ENCODE assay signal across 20 cellular contexts in the genomic region with DNA sequence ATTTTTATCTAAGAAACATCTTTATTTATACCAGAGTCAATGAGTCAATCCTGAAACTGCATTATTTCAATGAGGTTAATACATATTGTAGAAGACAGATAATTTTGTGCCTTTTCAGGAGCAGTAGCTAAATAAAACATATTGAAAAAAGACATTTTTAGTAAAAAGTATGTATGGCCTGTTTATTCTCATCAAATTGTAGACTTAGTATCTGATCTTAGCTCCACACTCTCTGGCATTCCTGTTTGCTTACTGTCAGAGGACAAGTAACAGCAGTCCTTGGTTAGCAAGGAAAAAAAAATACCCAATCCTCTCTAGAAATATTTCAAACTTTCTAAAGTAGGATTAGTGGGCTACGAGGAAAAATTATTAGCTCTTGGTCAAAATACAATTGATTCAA. TPM values are rescaled to one million over a fixed set of nuclear protein-coding genes. Genes with fewer than 3 reads are reported as not detected.
"Had no signal": no experiment of that assay in that cellular context is flagged by ENCODE, and none has a peak within 500 bp of the region (broad histone marks: within the 10 kb centered on the region; RNA-seq: fewer than 3 reads in every experiment).

No MANE protein-coding gene starts in this region.

- H3K9me3 ChIP-seq: esophagus muscularis mucosa, neutrophil, spleen, testis had no signal

- H3K27me3 ChIP-seq: esophagus muscularis mucosa, hepatocyte, neutrophil, spleen, testis had no signal

- H3K4me1 ChIP-seq: esophagus muscularis mucosa, parathyroid adenoma, testis had no signal

- H3K9ac ChIP-seq: parathyroid adenoma had no signal

- H3K27ac ChIP-seq: esophagus muscularis mucosa, hepatocyte, neutrophil, parathyroid adenoma, spleen, testis had no signal

- H3K4me2 ChIP-seq: hepatocyte had no signal

- H3K4me3 ChIP-seq: esophagus muscularis mucosa, hepatocyte, spleen, testis had no signal

- H3K36me3 ChIP-seq: esophagus muscularis mucosa, neutrophil, spleen had no signal

- ATAC-seq: activated CD8-positive, alpha-beta T cell treated with anti-CD3 and anti-CD28 coated beads for 36 hours; naive thymus-derived CD8-positive, alpha-beta T cell; sciatic nerve; stimulated activated memory B cell treated with anti-CD40 and anti-IgM and Interleukin-4, amounts not matched to agents 10 μg/mL and 1 μg/mL and 100 μg/mL, for 72 hours had no signal

- DNase-seq: activated CD4-positive, alpha-beta T cell treated with anti-CD3 and anti-CD28 coated beads, Interleukin-2, amount 10 ng/mL, durations not matched to agents 24 days and 14 days; activated CD8-positive, alpha-beta T cell treated with anti-CD3 and anti-CD28 coated beads for 36 hours; activated naive CD4-positive, alpha-beta T cell treated with Interleukin-2 at 50 U/mL for 16 hours; activated naive CD8-positive, alpha-beta T cell treated with anti-CD3 and anti-CD28 coated beads, Interleukin-2, amount 10 ng/mL, durations not matched to agents 7 days and 5 days; activated T-cell treated with anti-CD3 and anti-CD28 coated beads, Interleukin-2, amount 50 U/mL, for 1 hour; aorta; effector CD8-positive, alpha-beta T cell; naive thymus-derived CD8-positive, alpha-beta T cell; spleen; stimulated activated CD4-positive, alpha-beta T cell treated with anti-CD3 and anti-CD28 coated beads, Interleukin-4, amount 100 ng/mL, for 4 hours; T1000; testis had no signal

- H3K79me2 ChIP-seq: hepatocyte, parathyroid adenoma had no signal

- H2AFZ ChIP-seq: hepatocyte, parathyroid adenoma had no signal

RNA-seq across cellular contexts. Expression of a gene that starts 50.5 kb away (rescaled TPM):
- total RNA-seq: activated CD4-positive, alpha-beta T cell treated with anti-CD3 and anti-CD28 coated beads, Interleukin-2, amount 10 ng/mL, durations not matched to agents 24 days and 14 days; activated naive CD8-positive, alpha-beta T cell treated with anti-CD3 and anti-CD28 coated beads, Interleukin-2, amount 10 ng/mL, durations not matched to agents 7 days and 5 days; activated T-helper 2 cell treated with anti-CD3 and anti-CD28 coated beads, Interferon-gamma antibody, Interleukin-2, Interleukin-4, amounts not matched to agents 10 μg/mL and 5 μg/mL and 100 μg/mL, durations not matched to agents 14 hours and 24 hours and 36 hours; naive thymus-derived CD8-positive, alpha-beta T cell; T-helper 1 cell treated with Interleukin-12 subunit alpha and Interleukin-12 subunit beta and Interleukin-4 antibody, amounts not matched to agents 30 ng/mL and 1 ng/mL, for 36 hours had no signal
- polyA plus RNA-seq: naive thymus-derived CD8-positive, alpha-beta T cell had no signal
